8 cellular contexts compared by ENCODE assay signal in genomic region chr2:61538179-61538919, GRCh38. TPM values are rescaled to one million over a fixed set of nuclear protein-coding genes. Genes with fewer than 3 reads are reported as not detected.
A peak's percentile ranks its signal among the peaks of the same experiment; 100 is the strongest.
DNase-seq lines count a peak whose midpoint lies in the region; ATAC-seq and TF ChIP-seq lines count a peak whose summit lies in the region.

Gene XPO1 (minus strand): TSS chr2:61538356. CDS start chr2:61533897, 4,459 bp downstream.

- H3K4me3 ChIP-seq in kidney epithelial cell (ENCODE audit: low read depth, low read length), result peak within 1 kb of the TSS; percentile 96

- ATAC-seq in HG03439 (IDR thresholded peaks at IDR 0.05; ENCODE audit: unreplicated experiment), result peak; percentile 83

- peak within 1 kb of the TSS; percentile 100 for H3K27ac Mint-ChIP-seq in chondrocyte (ENCODE audit: unreplicated experiment)

- peaks cover 3% of the 10 kb centered on the region for H3K36me3 Mint-ChIP-seq in chondrocyte (ENCODE audit: low read depth)

- peaks cover 29% of the 10 kb centered on the region for H3K4me1 Mint-ChIP-seq in chondrocyte (ENCODE audit: low read depth)

- no peaks in the 10 kb centered on the region for H3K36me3 ChIP-seq in kidney epithelial cell (ENCODE audit: control insufficient read depth, insufficient read depth, low read length)

- DNase-seq in AML-193 (lab: John Stamatoyannopoulos, UW) (peak; percentile 98), NCI-H510A treated with DMSO at 0.1 percent for 48 hours (lab: John Stamatoyannopoulos, UW) (peak; percentile 100), chondrocyte (ENCODE audit: low spot score) (peak; percentile 100), kidney epithelial cell (ENCODE audit: low read depth) (peak; percentile 91)
- DNase-seq in activated CD4-positive, alpha-beta T cell treated with anti-CD3 and anti-CD28 coated beads for 24 hours (ENCODE audit: low read depth in 2 of 2), result peak; percentile 99
- peak; percentile 99 for DNase-seq in stimulated activated CD4-positive, alpha-beta T cell treated with anti-CD3 and anti-CD28 coated beads, Interleukin-15, amount 100 ng/mL, for 48 hours (ENCODE audit: low read depth in 2 of 2)

- peak; percentile 98 for TF ChIP-seq POLR2A in GM19193 (IDR thresholded peaks at IDR 0.05; ENCODE audit: extremely low read depth, insufficient read depth, insufficient read length)

- no peaks in the 10 kb centered on the region for H3K27me3 Mint-ChIP-seq in chondrocyte (ENCODE audit: low read depth)

- H3K27me3 ChIP-seq in kidney epithelial cell (ENCODE audit: control insufficient read depth, insufficient read depth, low read length), result no peaks in the 10 kb centered on the region

- peak within 1 kb of the TSS; percentile 87 for H3K4me3 Mint-ChIP-seq in chondrocyte (ENCODE audit: unreplicated experiment)

- H3K9me3 Mint-ChIP-seq in chondrocyte (ENCODE audit: low read depth), result no peaks in the 10 kb centered on the region

- TF ChIP-seq CTCF in chondrocyte (IDR thresholded peaks at IDR 0.05) (no peak), kidney epithelial cell (IDR thresholded peaks at IDR 0.05; ENCODE audit: insufficient read depth, low read length, poor library complexity, severe bottlenecking) (no peak)

RNA-seq across cellular contexts. Expression of gene XPO1, which starts in this region (rescaled TPM):
- 89.8 to 121 TPM (median 93.0 TPM) in 3 replicates for total RNA-seq in chondrocyte
- total RNA-seq in kidney epithelial cell, result 81.5 and 93.2 TPM in 2 replicates

Comparison
In these comparisons a context has a peak if more than half of its experiments do, and no peak if none do; other contexts are left out.
1. Peak in every context shown above with its lines: DNase-seq, ATAC-seq and H3K4me3 ChIP-seq.